1 cellular context compared by ENCODE assay signal in genomic region chr4:26819026-26819425, GRCh38.
A peak's percentile ranks its signal among the peaks of the same experiment; 100 is the strongest.
TF ChIP-seq lines count a peak whose summit lies in the region.

No MANE protein-coding gene starts in this region.

TF ChIP-seq in H1, 55 proteins besides CTCF, POLR2A, EP300 and RAD21:
- no peak for TF ChIP-seq RFX5 (IDR thresholded peaks at IDR 0.05; ENCODE audit: borderline replicate concordance, low read depth, low read length)
- TF ChIP-seq SP1 (IDR thresholded peaks at IDR 0.05; ENCODE audit: low read depth, low read length): 0 out of 2 replicates have a peak, but pooled peaks have one; percentile 10
- 0 out of 4 replicates have a peak, but pooled peaks of 1 of the 2 experiments have one; percentile 43 for TF ChIP-seq HDAC2 (IDR thresholded peaks at IDR 0.05; ENCODE audit: borderline replicate concordance in 1 of 2, low read depth in 2 of 2, low read length in 2 of 2)
